8 cellular contexts compared by ENCODE assay signal in the genomic region with DNA sequence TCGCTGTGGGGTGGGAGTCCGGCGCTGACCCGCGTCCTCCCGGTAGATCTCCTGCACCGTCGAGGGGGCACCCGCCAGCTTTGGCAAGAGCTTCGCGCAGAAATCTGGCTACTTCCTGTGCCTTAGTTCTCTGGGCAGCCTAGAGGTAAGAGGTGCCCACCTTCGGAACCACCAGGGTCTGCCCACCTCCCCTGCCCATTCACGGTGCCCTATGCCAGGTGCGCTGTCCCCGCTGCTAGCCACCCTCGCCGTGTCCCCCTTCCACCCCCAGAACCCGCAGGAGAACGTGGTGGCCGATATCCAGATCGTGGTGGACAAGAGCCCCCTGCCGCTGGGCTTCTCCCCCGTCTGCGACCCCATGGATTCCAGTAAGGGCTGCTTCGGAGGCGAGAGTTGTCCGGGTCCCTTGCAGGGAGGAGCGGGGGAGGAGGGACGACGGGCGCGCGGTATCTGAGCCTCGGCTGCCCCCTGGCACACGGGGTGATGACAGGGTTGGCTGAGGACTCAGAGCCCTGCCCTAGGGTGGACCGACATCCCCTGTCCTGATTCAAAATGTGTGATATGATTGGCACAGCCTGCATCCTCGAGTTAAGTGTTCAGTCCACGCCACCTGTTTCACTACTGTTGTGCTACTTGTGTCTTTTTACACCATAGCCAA. TPM values are rescaled to one million over a fixed set of nuclear protein-coding genes. Genes with fewer than 3 reads are reported as not detected.
A peak's percentile ranks its signal among the peaks of the same experiment; 100 is the strongest.
DNase-seq lines count a peak whose midpoint lies in the region; ATAC-seq and TF ChIP-seq lines count a peak whose summit lies in the region.

No MANE protein-coding gene starts in this region.

- H3K4me2 ChIP-seq in Karpas-422 (ENCODE audit: low read depth, low read length, poor library complexity, severe bottlenecking) = peak overlapping the region; percentile 69
- peak overlapping the region; percentile 76 for H3K4me2 ChIP-seq in osteoblast (ENCODE audit: insufficient read depth, low read length)

- no peaks in the 10 kb centered on the region for H3K9me3 ChIP-seq in Karpas-422 (ENCODE audit: low read length)
- H3K9me3 ChIP-seq in osteoblast (ENCODE audit: low read depth, low read length) = no peaks in the 10 kb centered on the region

- H3K4me3 ChIP-seq in Karpas-422 (ENCODE audit: low read length) (peak overlapping the region; percentile 68), osteoblast (ENCODE audit: insufficient read depth, low read length) (peak overlapping the region; percentile 79)

- DNase-seq in COLO668 (lab: John Stamatoyannopoulos, UW; ENCODE audit: unreplicated experiment) (peak; percentile 28), Karpas-422 (no peak), activated T-cell treated with anti-CD3 and anti-CD28 coated beads for 4 hours (peak; percentile 8), foreskin melanocyte (peak; percentile 24), osteoblast (ENCODE audit: insufficient read length, low spot score, missing footprints) (peak; percentile 84), middle frontal gyrus (ENCODE audit: extremely low spot score, low spot score) (no peak)

- ATAC-seq in GM21360 (IDR thresholded peaks at IDR 0.05; ENCODE audit: unreplicated experiment) (peak; percentile 19), HG02571 (IDR thresholded peaks at IDR 0.05; ENCODE audit: unreplicated experiment) (no peak)

- peak; percentile 22 for TF ChIP-seq CTCF in osteoblast (IDR thresholded peaks at IDR 0.05; ENCODE audit: extremely low read depth, low read depth, low read length)

- H3K27ac ChIP-seq in Karpas-422 (ENCODE audit: low read length) (no peak overlapping the region), osteoblast (ENCODE audit: low read depth, low read length) (peak overlapping the region; percentile 5)

- no peaks in the 10 kb centered on the region for H4K20me1 ChIP-seq in Karpas-422 (ENCODE audit: insufficient read depth, low read depth, low read length)
- H4K20me1 ChIP-seq in osteoblast (ENCODE audit: insufficient read depth, low read length) = no peaks in the 10 kb centered on the region

- H3K4me1 ChIP-seq in Karpas-422 (ENCODE audit: low read length) (peaks cover 30% of the 10 kb centered on the region), osteoblast (ENCODE audit: insufficient read depth, low read length) (peaks cover 11% of the 10 kb centered on the region)

- H3K36me3 ChIP-seq in Karpas-422 (ENCODE audit: insufficient read depth, low read length) (no peaks in the 10 kb centered on the region), osteoblast (ENCODE audit: insufficient read depth, low read length) (no peaks in the 10 kb centered on the region)

- H2AFZ ChIP-seq in Karpas-422 (ENCODE audit: low read length) (peak overlapping the region; percentile 80; the same call in 1 of the 2 replicates), osteoblast (ENCODE audit: low read length) (peak overlapping the region; percentile 91)

- peak overlapping the region; percentile 67 for H3K9ac ChIP-seq in Karpas-422 (ENCODE audit: low read length)

- H3K79me2 ChIP-seq in Karpas-422 (ENCODE audit: low read length) (no peaks in the 10 kb centered on the region), osteoblast (ENCODE audit: insufficient read depth, low read length) (peaks cover 3% of the 10 kb centered on the region)

- no peaks in the 10 kb centered on the region for H3K27me3 ChIP-seq in Karpas-422 (ENCODE audit: low read length)
- no peaks in the 10 kb centered on the region for H3K27me3 ChIP-seq in osteoblast (ENCODE audit: insufficient read depth, low read length)

- no peaks in the 10 kb centered on the region for H3K9me2 ChIP-seq in Karpas-422 (replicated peaks; ENCODE audit: insufficient read depth, low read length)

RNA-seq across cellular contexts. Expression of a gene that starts 0.5 kb away (rescaled TPM):
- total RNA-seq in Karpas-422 (2014; rRNA removed; shearing (Covaris generic); ENCODE audit: low replicate concordance) = 44.7 and 55.2 TPM in 2 replicates
- 41.3 and 50.7 TPM in 2 replicates for total RNA-seq in osteoblast

RNA-seq across cellular contexts. Expression of a gene that starts 15.0 kb away (rescaled TPM):
- 56.2 and 156 TPM in 2 replicates for total RNA-seq in Karpas-422 (2014; rRNA removed; shearing (Covaris generic); ENCODE audit: low replicate concordance)
- 10.1 and 13.8 TPM in 2 replicates for total RNA-seq in osteoblast

RNA-seq across cellular contexts. Expression of a gene that starts 26.4 kb away (rescaled TPM):
- 4.1 and 9.3 TPM in 2 replicates for total RNA-seq in Karpas-422 (2014; rRNA removed; shearing (Covaris generic); ENCODE audit: low replicate concordance)
- not detected in 2 replicates for total RNA-seq in osteoblast

RNA-seq across cellular contexts. Expression of a gene that starts 28.1 kb away (rescaled TPM):
- total RNA-seq in Karpas-422 (2014; rRNA removed; shearing (Covaris generic); ENCODE audit: low replicate concordance) = not detected in 2 replicates
- not detected in 2 replicates for total RNA-seq in osteoblast

RNA-seq across cellular contexts. Expression of a gene that starts 40.3 kb away (rescaled TPM):
- not detected in 2 replicates for total RNA-seq in Karpas-422 (2014; rRNA removed; shearing (Covaris generic); ENCODE audit: low replicate concordance)
- total RNA-seq in osteoblast = not detected in 2 replicates

Comparison
In these comparisons a context has a peak if more than half of its experiments do, and no peak if none do; other contexts are left out.
1. DNase-seq: peak in COLO668 (single experiment), activated T-cell treated with anti-CD3 and anti-CD28 coated beads for 4 hours (single experiment), foreskin melanocyte (single experiment) and osteoblast (single experiment); none in Karpas-422 (single experiment) and middle frontal gyrus (single experiment).